ENCODE assay signal across 8 cellular contexts in the genomic region with DNA sequence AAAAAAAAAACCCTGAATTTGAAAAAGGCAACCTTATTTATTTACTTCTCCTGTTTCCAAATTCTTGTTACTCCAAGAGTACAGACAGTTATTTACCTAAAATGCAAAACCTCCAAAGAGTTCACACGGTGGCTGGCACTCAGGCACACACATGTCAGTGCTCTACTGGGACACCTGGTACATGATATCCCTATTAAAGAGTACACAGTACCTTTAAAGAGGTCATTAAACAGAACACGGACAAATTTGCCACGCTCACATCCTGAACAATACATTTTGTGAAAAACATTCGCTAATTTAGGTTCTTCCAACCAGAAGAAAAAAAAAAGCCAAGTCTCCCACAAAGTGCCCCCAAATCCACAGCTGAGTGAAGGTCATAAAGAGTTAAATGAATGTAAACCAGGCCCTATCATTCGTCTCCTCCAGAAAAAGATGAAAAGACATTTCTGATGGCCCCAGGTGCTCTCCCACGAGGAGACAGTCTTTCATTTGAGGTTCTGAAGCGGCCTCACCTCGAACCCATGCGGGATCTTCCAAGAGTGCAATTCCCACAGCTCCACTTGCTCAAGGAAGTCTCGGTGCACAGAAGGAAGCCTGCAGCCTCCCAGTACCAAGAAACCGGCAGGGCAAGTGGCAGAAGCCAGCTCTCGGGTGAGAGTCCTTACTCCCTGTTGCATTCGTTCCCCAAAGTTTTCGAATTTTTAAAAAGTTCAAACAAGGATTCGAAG. TPM values are rescaled to one million over a fixed set of nuclear protein-coding genes. Genes with fewer than 3 reads are reported as not detected.
DNase-seq lines count a peak whose midpoint lies in the region; ATAC-seq and TF ChIP-seq lines count a peak whose summit lies in the region.

No MANE protein-coding gene starts in this region.

- peak overlapping the region; percentile 91 for H3K27ac Mint-ChIP-seq in T-helper 1 cell treated with Interleukin-12 subunit alpha and Interleukin-12 subunit beta and Interleukin-4 antibody, amounts not matched to agents 30 μg/mL and 1 μg/mL, for 36 hours

- H4K20me1 ChIP-seq in OCI-LY1 (ENCODE audit: insufficient read depth, low read length) = no peaks in the 10 kb centered on the region

- peak overlapping the region; percentile 69 for H3K9ac ChIP-seq in OCI-LY1 (ENCODE audit: low read length)

- H3K27ac ChIP-seq in OCI-LY1 (ENCODE audit: low read depth, low read length, poor library complexity, severe bottlenecking) (no peak overlapping the region), caudate nucleus (ENCODE audit: low read depth, low read length) (peak overlapping the region; percentile 54), lung (ENCODE audit: low read depth in 1 of 2, low read length in 1 of 2) (peak overlapping the region; percentile 86 to 95), uterus (peak overlapping the region; percentile 91 to 94)

- H3K36me3 ChIP-seq in OCI-LY1 (ENCODE audit: insufficient read depth, low read length) = no peaks in the 10 kb centered on the region
- H3K36me3 ChIP-seq in lung (ENCODE audit: control insufficient read depth in 2 of 2, insufficient read depth in 2 of 2, low read length in 2 of 2) = no peaks in the 10 kb centered on the region
- no peaks in the 10 kb centered on the region for H3K36me3 ChIP-seq in uterus

- ATAC-seq in lung (ENCODE audit: insufficient read depth, low FRiP score) (no peak), GM19328 (IDR thresholded peaks at IDR 0.05; ENCODE audit: unreplicated experiment) (no peak)

- H3K27me3 Mint-ChIP-seq in T-helper 1 cell treated with Interleukin-12 subunit alpha and Interleukin-12 subunit beta and Interleukin-4 antibody, amounts not matched to agents 30 μg/mL and 1 μg/mL, for 36 hours (ENCODE audit: low read depth) = no peaks in the 10 kb centered on the region

- intact Hi-C loops in uterus (cut with DNase I; ENCODE audit: low total_unique reads) (no loop called here), posterior vena cava (cut with DNase I) (no loop called here)

- H2AFZ ChIP-seq in OCI-LY1 (ENCODE audit: low read length) = no peak overlapping the region

- H3K4me3 Mint-ChIP-seq in T-helper 1 cell treated with Interleukin-12 subunit alpha and Interleukin-12 subunit beta and Interleukin-4 antibody, amounts not matched to agents 30 μg/mL and 1 μg/mL, for 36 hours = peak overlapping the region; percentile 99

- H3K4me3 ChIP-seq in OCI-LY1 (ENCODE audit: low read depth, low read length, poor library complexity, severe bottlenecking) = peak overlapping the region; percentile 78
- peak overlapping the region; percentile 77 for H3K4me3 ChIP-seq in lung
- peak overlapping the region; percentile 51 to 67 for H3K4me3 ChIP-seq in uterus

- H3K4me1 Mint-ChIP-seq in T-helper 1 cell treated with Interleukin-12 subunit alpha and Interleukin-12 subunit beta and Interleukin-4 antibody, amounts not matched to agents 30 μg/mL and 1 μg/mL, for 36 hours (ENCODE audit: low read depth) = peaks cover 57% of the 10 kb centered on the region

- H3F3A ChIP-seq in OCI-LY1 (ENCODE audit: insufficient read depth, low read length) = no peaks in the 10 kb centered on the region

- peaks cover 3% of the 10 kb centered on the region; the same call in 1 of the 2 replicates for H3K27me3 ChIP-seq in OCI-LY1 (ENCODE audit: insufficient read depth, low read length)
- H3K27me3 ChIP-seq in lung (ENCODE audit: control insufficient read depth, insufficient read depth) = no peaks in the 10 kb centered on the region
- no peaks in the 10 kb centered on the region for H3K27me3 ChIP-seq in uterus

- H3K9me3 ChIP-seq in OCI-LY1 (ENCODE audit: low read length) = no peaks in the 10 kb centered on the region
- H3K9me3 ChIP-seq in lung (ENCODE audit: control insufficient read depth in 2 of 2, insufficient read depth in 1 of 2, low read length in 1 of 2) = no peaks in the 10 kb centered on the region
- no peaks in the 10 kb centered on the region for H3K9me3 ChIP-seq in uterus

- no peak for TF ChIP-seq POLR2A in uterus (IDR thresholded peaks at IDR 0.05)

- no peaks in the 10 kb centered on the region for H3K9me2 ChIP-seq in OCI-LY1 (ENCODE audit: low read depth, low read length)

- WGBS in lung, 2 donors = 12 to 15% methylated on average over 15 of the region's 15 CpGs

- no peak for TF ChIP-seq CTCF in OCI-LY1 (IDR thresholded peaks at IDR 0.05; ENCODE audit: low read length)
- TF ChIP-seq CTCF in lung (IDR thresholded peaks at IDR 0.05; ENCODE audit: control extremely low read depth, extremely low read depth) = no peak
- TF ChIP-seq CTCF in uterus (IDR thresholded peaks at IDR 0.05) = no peak

- H3K4me2 ChIP-seq in OCI-LY1 (ENCODE audit: low read length) = peak overlapping the region; percentile 88

- no peaks in the 10 kb centered on the region for H3K79me2 ChIP-seq in OCI-LY1 (ENCODE audit: insufficient read depth, low read length)

- peaks cover 47% of the 10 kb centered on the region for H3K36me3 Mint-ChIP-seq in T-helper 1 cell treated with Interleukin-12 subunit alpha and Interleukin-12 subunit beta and Interleukin-4 antibody, amounts not matched to agents 30 μg/mL and 1 μg/mL, for 36 hours (ENCODE audit: low read depth)

- DNase-seq in T-helper 1 cell = no peak
- DNase-seq in caudate nucleus (lab: John Stamatoyannopoulos, UW) = peak in 2 of 61 donors; percentile 5
- no peak for DNase-seq in lung (ENCODE audit: low spot score)
- no peak for DNase-seq in uterus
- DNase-seq in posterior vena cava (ENCODE audit: low spot score) = no peak

- H3K4me1 ChIP-seq in OCI-LY1 (ENCODE audit: insufficient read depth, low read length, severe bottlenecking) (peaks cover 18% of the 10 kb centered on the region), lung (ENCODE audit: control insufficient read depth in 2 of 2, insufficient read depth in 2 of 2, low read length in 2 of 2) (peaks cover 3 to 4% of the 10 kb centered on the region in 2 donors), uterus (peaks cover 0 to 11% of the 10 kb centered on the region in 2 donors)

- no peaks in the 10 kb centered on the region for H3K9me3 Mint-ChIP-seq in T-helper 1 cell treated with Interleukin-12 subunit alpha and Interleukin-12 subunit beta and Interleukin-4 antibody, amounts not matched to agents 30 μg/mL and 1 μg/mL, for 36 hours

RNA-seq across cellular contexts. Expression of a gene that starts 1.0 kb away (rescaled TPM):
- 10 to 100 TPM; 23.9 to 34.2 TPM for total RNA-seq in lung
- 10 to 100 TPM in 1 of 2 donors, 1 to 10 TPM in 1; 8.3 to 14.8 TPM for polyA plus RNA-seq in lung
- 10 to 100 TPM in 3 of 4 donors, 1 to 10 TPM in 1; 4.4 to 56.5 (median 15.0) TPM for total RNA-seq in uterus
- 10 to 100 TPM; 17.2 to 18.6 TPM for total RNA-seq in posterior vena cava
